ENCODE assay signal across 12 cellular contexts in the genomic region with DNA sequence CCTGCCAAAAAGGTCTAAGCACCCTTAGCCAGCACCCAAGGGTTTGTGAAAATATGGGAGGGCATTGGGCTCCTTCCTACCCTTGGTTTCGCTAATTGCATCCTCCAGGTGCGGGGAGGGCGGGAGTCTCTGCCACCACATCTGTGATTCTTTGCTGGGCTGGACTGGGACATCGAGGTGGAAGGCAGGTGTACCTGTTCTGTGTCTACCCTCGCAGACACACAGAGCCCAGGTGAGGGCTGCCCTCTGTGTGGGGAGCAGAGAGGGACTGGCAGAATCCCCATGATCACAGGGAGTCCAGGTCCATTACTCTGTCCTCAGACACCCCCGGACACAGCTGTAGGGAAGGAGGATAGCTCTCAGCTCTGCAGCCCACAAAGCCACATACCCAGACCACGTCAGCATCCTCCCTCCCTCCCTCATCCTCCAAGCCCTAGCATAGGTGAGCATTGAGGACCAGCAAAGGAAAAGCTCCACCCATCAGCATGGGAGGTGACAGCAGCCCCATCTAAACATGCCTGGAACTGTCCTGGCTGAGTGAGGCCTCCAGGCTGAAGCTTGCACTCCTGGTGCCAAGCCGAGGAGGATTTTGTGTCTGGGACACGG. TPM values are rescaled to one million over a fixed set of nuclear protein-coding genes. Genes with fewer than 3 reads are reported as not detected.
DNase-seq lines count a peak whose midpoint lies in the region; ATAC-seq, FAIRE-seq and TF ChIP-seq lines count a peak whose summit lies in the region.
"Had no signal": no experiment of that assay in that cellular context is flagged by ENCODE, and none has a peak within 500 bp of the region (broad histone marks: within the 10 kb centered on the region; RNA-seq: fewer than 3 reads in every experiment).

No MANE protein-coding gene starts in this region.

- H3K27ac ChIP-seq in keratinocyte (ENCODE audit: control insufficient read depth, insufficient read depth, low read length) (peak overlapping the region; percentile 77), body of pancreas (no peak overlapping the region)

- H3K9me1 ChIP-seq in keratinocyte (ENCODE audit: control insufficient read depth, extremely low read depth, insufficient read depth, low read length) = no peaks in the 10 kb centered on the region

- H3K9me3 ChIP-seq in keratinocyte (ENCODE audit: control insufficient read depth, low read depth, low read length) (no peaks in the 10 kb centered on the region), body of pancreas (no peaks in the 10 kb centered on the region)

- no peaks in the 10 kb centered on the region for H3K79me2 ChIP-seq in keratinocyte (ENCODE audit: control insufficient read depth, insufficient read depth, low read length)

- peaks cover 24% of the 10 kb centered on the region for H3K27me3 Mint-ChIP-seq in activated naive CD4-positive, alpha-beta T cell treated with anti-CD3 and anti-CD28 coated beads, Interleukin-2, amount 10 ng/mL, durations not matched to agents 7 days and 5 days
- no peaks in the 10 kb centered on the region for H3K27me3 Mint-ChIP-seq in stimulated activated naive CD8-positive, alpha-beta T cell treated with anti-CD3 and anti-CD28 coated beads, Interleukin-15, amount 100 ng/mL, for 72 hours

- H3K9ac ChIP-seq in keratinocyte (ENCODE audit: control insufficient read depth, extremely low read depth, insufficient read depth, low read length) = peak overlapping the region; percentile 60

- DNase-seq in activated naive CD4-positive, alpha-beta T cell treated with anti-CD3 and anti-CD28 coated beads, Interleukin-2, amount 10 ng/mL, durations not matched to agents 7 days and 5 days = peak; percentile 69
- DNase-seq in activated naive CD4-positive, alpha-beta T cell (lab: John Stamatoyannopoulos, UW) = no peak
- peak; percentile 33 to 47 for DNase-seq in activated T-cell treated with anti-CD3 and anti-CD28 coated beads, Interleukin-2, amount 50 U/mL, for 48 hours
- DNase-seq in keratinocyte (ENCODE audit: low read depth, low spot score) (peak; percentile 76), C1 segment of cervical spinal cord (lab: John Stamatoyannopoulos, UW) (no peak), glomerular visceral epithelial cell (ENCODE audit: extremely low spot score) (no peak), body of pancreas (no peak)
- DNase-seq in stimulated activated naive CD8-positive, alpha-beta T cell treated with anti-CD3 and anti-CD28 coated beads, Interleukin-15, amount 100 ng/mL, for 72 hours = no peak
- DNase-seq: activated B cell treated with CpG ODN at 0.5 μM for 24 hours, H9, NCI-H524 treated with DMSO at 0.1 percent for 48 hours had no signal

- peak overlapping the region; percentile 94 for H2AFZ ChIP-seq in keratinocyte (ENCODE audit: control insufficient read depth, low read length)

- dilution Hi-C loops in keratinocyte (cut with MboI; ENCODE audit: extremely low pct_ligation_motif_present, low sequenced_read_pairs) = no loop called here

- H3K4me3 Mint-ChIP-seq in activated naive CD4-positive, alpha-beta T cell treated with anti-CD3 and anti-CD28 coated beads, Interleukin-2, amount 10 ng/mL, durations not matched to agents 7 days and 5 days = no peak overlapping the region
- no peak overlapping the region for H3K4me3 Mint-ChIP-seq in stimulated activated naive CD8-positive, alpha-beta T cell treated with anti-CD3 and anti-CD28 coated beads, Interleukin-15, amount 100 ng/mL, for 72 hours
- H3K4me3 Mint-ChIP-seq: activated B cell treated with CpG ODN at 0.5 μM for 24 hours, H9, neural crest cell had no signal

- no peak for TF ChIP-seq POLR2A in body of pancreas (IDR thresholded peaks at IDR 0.05)

- peak overlapping the region; percentile 93 for H3K4me2 ChIP-seq in keratinocyte (ENCODE audit: control insufficient read depth, extremely low read depth, insufficient read depth, low read depth, low read length)

- H3K27ac Mint-ChIP-seq in activated naive CD4-positive, alpha-beta T cell treated with anti-CD3 and anti-CD28 coated beads, Interleukin-2, amount 10 ng/mL, durations not matched to agents 7 days and 5 days = peak overlapping the region; percentile 82
- no peak overlapping the region for H3K27ac Mint-ChIP-seq in stimulated activated naive CD8-positive, alpha-beta T cell treated with anti-CD3 and anti-CD28 coated beads, Interleukin-15, amount 100 ng/mL, for 72 hours
- H3K27ac Mint-ChIP-seq: activated B cell treated with CpG ODN at 0.5 μM for 24 hours, H9 had no signal

- H3K36me3 Mint-ChIP-seq in activated naive CD4-positive, alpha-beta T cell treated with anti-CD3 and anti-CD28 coated beads, Interleukin-2, amount 10 ng/mL, durations not matched to agents 7 days and 5 days = peaks cover 1% of the 10 kb centered on the region

- intact Hi-C loops in body of pancreas (cut with DNase I) = no loop called here

- H3K27me3 ChIP-seq in keratinocyte (ENCODE audit: control insufficient read depth, extremely low read depth, insufficient read depth, low read length) (no peaks in the 10 kb centered on the region), body of pancreas (no peaks in the 10 kb centered on the region)

- peak overlapping the region in 2 of 3 experiments; percentile 51 to 56 for H3K4me3 ChIP-seq in keratinocyte (ENCODE audit: control insufficient read depth in 2 of 3, extremely low read depth in 1 of 3, insufficient read depth in 2 of 3, low read depth in 1 of 3, low read length in 3 of 3)
- no peak overlapping the region for H3K4me3 ChIP-seq in body of pancreas

- peak; percentile 74 for ATAC-seq in stimulated activated naive CD8-positive, alpha-beta T cell treated with anti-CD3 and anti-CD28 coated beads, Interleukin-15, amount 100 ng/mL, for 72 hours
- no peak for ATAC-seq in body of pancreas

- peak; percentile 98 for FAIRE-seq in keratinocyte (lab: Jason Lieb, UNC)

- TF ChIP-seq CTCF in keratinocyte (optimal IDR thresholded peaks at IDR 0.05 in 1 of 3, IDR thresholded peaks at IDR 0.05 in 1 of 3, conservative IDR thresholded peaks at IDR 0.05 in 1 of 3; ENCODE audit: extremely low read depth in 1 of 3, insufficient read depth in 2 of 3, low read length in 3 of 3) (no peak), body of pancreas (IDR thresholded peaks at IDR 0.05) (no peak)

- H4K20me1 ChIP-seq in keratinocyte (ENCODE audit: control insufficient read depth, extremely low read depth, insufficient read depth, low read length) = no peaks in the 10 kb centered on the region

- no peaks in the 10 kb centered on the region for H3K9me3 Mint-ChIP-seq in activated naive CD4-positive, alpha-beta T cell treated with anti-CD3 and anti-CD28 coated beads, Interleukin-2, amount 10 ng/mL, durations not matched to agents 7 days and 5 days
- H3K9me3 Mint-ChIP-seq in stimulated activated naive CD8-positive, alpha-beta T cell treated with anti-CD3 and anti-CD28 coated beads, Interleukin-15, amount 100 ng/mL, for 72 hours = no peaks in the 10 kb centered on the region
- H3K9me3 Mint-ChIP-seq: activated B cell treated with CpG ODN at 0.5 μM for 24 hours, H9, neural crest cell had no signal

- H3K4me1 ChIP-seq in keratinocyte (ENCODE audit: control insufficient read depth, extremely low read depth, insufficient read depth, low read length) = peaks cover 32% of the 10 kb centered on the region
- H3K4me1 ChIP-seq in body of pancreas = no peaks in the 10 kb centered on the region

- CTCF ChIA-PET in activated naive CD4-positive, alpha-beta T cell treated with anti-CD3 and anti-CD28 coated beads, Interleukin-2, amount 10 ng/mL, durations not matched to agents 7 days and 5 days (lab: Charles Lee) = interaction anchor here (0.9 to 1.6 kb wide), 2 partner anchors 18 to 41 kb away, joined by 3 to 4 read pairs; no protein-coding TSS in a partner anchor

- peaks cover 40% of the 10 kb centered on the region for H3K4me1 Mint-ChIP-seq in activated naive CD4-positive, alpha-beta T cell treated with anti-CD3 and anti-CD28 coated beads, Interleukin-2, amount 10 ng/mL, durations not matched to agents 7 days and 5 days
- peaks cover 23% of the 10 kb centered on the region for H3K4me1 Mint-ChIP-seq in stimulated activated naive CD8-positive, alpha-beta T cell treated with anti-CD3 and anti-CD28 coated beads, Interleukin-15, amount 100 ng/mL, for 72 hours
- H3K4me1 Mint-ChIP-seq: activated B cell treated with CpG ODN at 0.5 μM for 24 hours had no signal

- no peaks in the 10 kb centered on the region for H3K36me3 ChIP-seq in keratinocyte (ENCODE audit: control insufficient read depth in 2 of 2, extremely low read depth in 1 of 2, insufficient read depth in 2 of 2, low read length in 2 of 2)
- H3K36me3 ChIP-seq in body of pancreas (replicated peaks in 1 of 2; ENCODE audit: insufficient read depth in 1 of 2, low read depth in 2 of 2) = no peaks in the 10 kb centered on the region

- WGBS in body of pancreas, 2 donors = 80 to 100% methylated on average over 2 to 9 of the region's 9 CpGs

RNA-seq across cellular contexts. Expression of gene PLB1, which starts 49.8 kb away (rescaled TPM):
- polyA plus RNA-seq in keratinocyte = 5.2 to 6.7 TPM (median 5.4 TPM) in 3 replicates
- polyA plus RNA-seq in keratinocyte (2011; ENCODE audit: low read depth) = 2.6 TPM
- polyA plus RNA-seq in keratinocyte (2011; cell fraction: cytosol; rRNA removed) = 3.7 and 3.9 TPM in 2 replicates
- 10.8 and 14.7 TPM in 2 replicates for polyA plus RNA-seq in keratinocyte (2011; cell fraction: nucleus; rRNA removed)
- 1.8 and 5.1 TPM in 2 replicates for polyA plus RNA-seq in keratinocyte (2012; ENCODE audit: low replicate concordance)
- polyA minus RNA-seq in keratinocyte = 5.0 to 10.9 TPM (median 6.7 TPM) in 3 replicates
- polyA minus RNA-seq in keratinocyte (2011; cell fraction: cytosol; rRNA and poly(A)+ RNA removed) = 4.6 TPM
- 3.0 and 7.8 TPM in 2 replicates for polyA minus RNA-seq in keratinocyte (2011; cell fraction: nucleus; rRNA and poly(A)+ RNA removed)
- 10 to 100 TPM in 1 of 2 donors, 1 to 10 TPM in 1; 1.0 to 12.9 TPM for total RNA-seq in body of pancreas
- total RNA-seq: H9 had no signal

Comparison
In these comparisons a context has a peak if more than half of its experiments do, and no peak if none do; other contexts are left out.
1. DNase-seq: peak in activated naive CD4-positive, alpha-beta T cell treated with anti-CD3 and anti-CD28 coated beads, Interleukin-2, amount 10 ng/mL, durations not matched to agents 7 days and 5 days (single experiment), activated T-cell treated with anti-CD3 and anti-CD28 coated beads, Interleukin-2, amount 50 U/mL, for 48 hours (2 of 2) and keratinocyte (single experiment); none in activated naive CD4-positive, alpha-beta T cell (0 of 4), stimulated activated naive CD8-positive, alpha-beta T cell treated with anti-CD3 and anti-CD28 coated beads, Interleukin-15, amount 100 ng/mL, for 72 hours (0 of 2), C1 segment of cervical spinal cord (0 of 14), glomerular visceral epithelial cell (single experiment) and body of pancreas (0 of 4).
2. H3K4me3 ChIP-seq: peak in keratinocyte (2 of 3); none in body of pancreas (0 of 2).